10 cellular contexts compared by ENCODE assay signal in the genomic region with DNA sequence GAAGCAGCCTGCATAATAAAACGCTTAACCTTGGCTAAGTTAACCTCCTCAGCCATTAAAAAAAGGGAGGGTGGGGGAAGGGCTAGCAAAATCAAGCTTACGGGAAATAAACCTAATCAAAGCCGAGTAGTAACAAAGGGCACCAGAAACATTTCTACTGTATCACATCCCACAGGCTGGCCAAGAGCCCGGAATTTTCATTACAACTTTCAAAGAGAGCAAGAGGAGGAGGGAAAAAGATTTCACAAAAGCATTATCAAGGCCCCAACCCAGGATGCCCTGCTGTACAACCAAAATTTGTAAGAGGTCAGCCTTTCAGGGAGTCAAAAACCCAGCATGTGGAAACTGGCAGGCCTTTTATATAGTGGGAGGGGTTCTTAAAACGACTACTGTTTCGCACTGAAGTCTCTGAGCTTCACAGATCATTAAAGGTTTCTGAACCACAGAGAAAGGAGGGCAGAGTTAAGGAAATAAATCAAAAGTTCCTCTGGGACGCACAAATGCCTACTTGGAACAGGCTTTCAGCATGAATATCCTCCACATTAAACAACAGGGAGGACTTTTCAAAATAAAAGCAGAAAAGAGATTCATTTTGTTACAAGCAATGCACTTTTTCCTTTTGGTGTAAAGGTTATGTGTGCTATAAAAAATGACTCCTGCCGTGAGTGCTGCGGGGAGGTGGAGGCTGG.
DNase-seq lines count a peak whose midpoint lies in the region; ATAC-seq and TF ChIP-seq lines count a peak whose summit lies in the region.
"Had no signal": no experiment of that assay in that cellular context is flagged by ENCODE, and none has a peak within 500 bp of the region (broad histone marks: within the 10 kb centered on the region; RNA-seq: fewer than 3 reads in every experiment).

No MANE protein-coding gene starts in this region.

- TF ChIP-seq CTCF in activated CD8-positive, alpha-beta T cell treated with anti-CD3 and anti-CD28 coated beads for 36 hours (IDR thresholded peaks at IDR 0.05): no peak
- no peak for TF ChIP-seq CTCF in transverse colon (IDR thresholded peaks at IDR 0.05)
- no peak for TF ChIP-seq CTCF in GM13977 (IDR thresholded peaks at IDR 0.05; ENCODE audit: extremely low read depth, insufficient read depth, missing control alignments)

- no peak overlapping the region for H3K4me3 Mint-ChIP-seq in activated CD8-positive, alpha-beta T cell treated with anti-CD3 and anti-CD28 coated beads for 36 hours
- no peak overlapping the region for H3K4me3 Mint-ChIP-seq in activated CD8-positive, alpha-beta T cell treated with anti-CD3 and anti-CD28 coated beads, Interleukin-2, amount 10 ng/mL, durations not matched to agents 7 days and 5 days
- H3K4me3 Mint-ChIP-seq in central memory CD8-positive, alpha-beta T cell: no peak overlapping the region
- no peak overlapping the region for H3K4me3 Mint-ChIP-seq in memory B cell

- peak overlapping the region; percentile 0 for H3K27ac Mint-ChIP-seq in activated CD8-positive, alpha-beta T cell treated with anti-CD3 and anti-CD28 coated beads for 36 hours
- no peak overlapping the region for H3K27ac Mint-ChIP-seq in activated CD8-positive, alpha-beta T cell treated with anti-CD3 and anti-CD28 coated beads, Interleukin-2, amount 10 ng/mL, durations not matched to agents 7 days and 5 days
- peak overlapping the region; percentile 9 for H3K27ac Mint-ChIP-seq in central memory CD8-positive, alpha-beta T cell (ENCODE audit: low read depth)
- H3K27ac Mint-ChIP-seq in memory B cell: peak overlapping the region; percentile 75

- peaks cover 74 to 92% (median 79%) of the 10 kb centered on the region in 4 donors for H3K4me1 ChIP-seq in transverse colon

- peaks cover 55% of the 10 kb centered on the region for H3K4me1 Mint-ChIP-seq in activated CD8-positive, alpha-beta T cell treated with anti-CD3 and anti-CD28 coated beads for 36 hours (ENCODE audit: low read depth)
- peaks cover 34% of the 10 kb centered on the region for H3K4me1 Mint-ChIP-seq in activated CD8-positive, alpha-beta T cell treated with anti-CD3 and anti-CD28 coated beads, Interleukin-2, amount 10 ng/mL, durations not matched to agents 7 days and 5 days (ENCODE audit: low read depth)
- peaks cover 49% of the 10 kb centered on the region for H3K4me1 Mint-ChIP-seq in central memory CD8-positive, alpha-beta T cell
- peaks cover 26% of the 10 kb centered on the region for H3K4me1 Mint-ChIP-seq in memory B cell

- in situ Hi-C loops in transverse colon (cut with MboI; ENCODE audit: low pct_ligation_motif_present in 1 of 4, low pct_unique_long_range_greater_than_20kb in 1 of 4, low sequenced_read_pairs in 3 of 4): no loop called here
- in situ Hi-C loops in GM13977 (cut with MboI; ENCODE audit: low pct_unique_long_range_greater_than_20kb, low sequenced_read_pairs, unreplicated experiment): no loop called here

- 29 to 32% methylated on average over 8 to 9 of the region's 9 CpGs for WGBS in transverse colon (ENCODE audit: low coverage in 1 of 2), 2 donors

- no peak for DNase-seq in activated CD8-positive, alpha-beta T cell treated with anti-CD3 and anti-CD28 coated beads for 36 hours
- no peak for DNase-seq in activated CD8-positive, alpha-beta T cell treated with anti-CD3 and anti-CD28 coated beads, Interleukin-2, amount 10 ng/mL, durations not matched to agents 7 days and 5 days
- no peak for DNase-seq in central memory CD8-positive, alpha-beta T cell (ENCODE audit: low spot score in 2 of 2)
- DNase-seq in memory B cell (ENCODE audit: low spot score in 2 of 2): no peak
- DNase-seq in transverse colon: peak; percentile 82
- DNase-seq in GM13977 (ENCODE audit: low spot score): no peak
- DNase-seq in hepatic stellate cell (ENCODE audit: low spot score): no peak
- DNase-seq: effector CD8-positive, alpha-beta T cell had no signal

- POLR2A ChIA-PET in activated CD8-positive, alpha-beta T cell treated with anti-CD3 and anti-CD28 coated beads for 36 hours (lab: Charles Lee): interaction anchor here (1.4 to 3.1 kb wide), 3 partner anchors 11 to 23 kb away, joined by 4 to 14 read pairs (median 10); no protein-coding TSS in a partner anchor
- POLR2A ChIA-PET in activated CD8-positive, alpha-beta T cell treated with anti-CD3 and anti-CD28 coated beads, Interleukin-2, amount 10 ng/mL, durations not matched to agents 7 days and 5 days (lab: Charles Lee): no interaction called here

- peak overlapping the region in 1 of 4 donors; percentile 13 for H3K4me3 ChIP-seq in transverse colon

- CTCF ChIA-PET in activated CD8-positive, alpha-beta T cell treated with anti-CD3 and anti-CD28 coated beads for 36 hours (lab: Charles Lee): interaction anchor here (0.9 to 4.8 kb wide), 12 partner anchors 10 to 441 kb away, joined by 3 to 47 read pairs (median 4); no protein-coding TSS in a partner anchor
- CTCF ChIA-PET in activated CD8-positive, alpha-beta T cell treated with anti-CD3 and anti-CD28 coated beads, Interleukin-2, amount 10 ng/mL, durations not matched to agents 7 days and 5 days (lab: Charles Lee): interaction anchor here (0.6 to 3.3 kb wide), 10 partner anchors 10 to 596 kb away, joined by 3 to 16 read pairs (median 6); no protein-coding TSS in a partner anchor

- no peaks in the 10 kb centered on the region for H3K9me3 ChIP-seq in transverse colon

- H3K9me3 Mint-ChIP-seq in activated CD8-positive, alpha-beta T cell treated with anti-CD3 and anti-CD28 coated beads for 36 hours: no peaks in the 10 kb centered on the region
- no peaks in the 10 kb centered on the region for H3K9me3 Mint-ChIP-seq in activated CD8-positive, alpha-beta T cell treated with anti-CD3 and anti-CD28 coated beads, Interleukin-2, amount 10 ng/mL, durations not matched to agents 7 days and 5 days (ENCODE audit: insufficient read depth)
- H3K9me3 Mint-ChIP-seq in central memory CD8-positive, alpha-beta T cell: no peaks in the 10 kb centered on the region
- H3K9me3 Mint-ChIP-seq in memory B cell: no peaks in the 10 kb centered on the region

- H3K36me3 Mint-ChIP-seq in activated CD8-positive, alpha-beta T cell treated with anti-CD3 and anti-CD28 coated beads for 36 hours (ENCODE audit: low read depth): peaks cover 35% of the 10 kb centered on the region
- H3K36me3 Mint-ChIP-seq in activated CD8-positive, alpha-beta T cell treated with anti-CD3 and anti-CD28 coated beads, Interleukin-2, amount 10 ng/mL, durations not matched to agents 7 days and 5 days (ENCODE audit: low read depth): peaks cover 27% of the 10 kb centered on the region
- H3K36me3 Mint-ChIP-seq in central memory CD8-positive, alpha-beta T cell (ENCODE audit: insufficient read depth): peaks cover 18% of the 10 kb centered on the region
- H3K36me3 Mint-ChIP-seq in memory B cell: peaks cover 16% of the 10 kb centered on the region

- H3K36me3 ChIP-seq in transverse colon: peaks cover 0 to 10% (median 0%) of the 10 kb centered on the region in 4 donors

- TF ChIP-seq EP300 in transverse colon (IDR thresholded peaks at IDR 0.05; ENCODE audit: low read depth): peak; percentile 49

- TF ChIP-seq POLR2A in transverse colon (IDR thresholded peaks at IDR 0.05): no peak

- intact Hi-C loops in activated CD8-positive, alpha-beta T cell treated with anti-CD3 and anti-CD28 coated beads for 36 hours (cut with micrococcal nuclease): no loop called here
- intact Hi-C loops in transverse colon (cut with DNase I; ENCODE audit: low total_unique reads): no loop called here

- no peak for ATAC-seq in activated CD8-positive, alpha-beta T cell treated with anti-CD3 and anti-CD28 coated beads for 36 hours
- no peak for ATAC-seq in activated CD8-positive, alpha-beta T cell treated with anti-CD3 and anti-CD28 coated beads, Interleukin-2, amount 10 ng/mL, durations not matched to agents 7 days and 5 days
- ATAC-seq in central memory CD8-positive, alpha-beta T cell (replicated peaks; ENCODE audit: extremely low read depth, poor library complexity, severe bottlenecking): no peak
- no peak for ATAC-seq in memory B cell (ENCODE audit: low read depth)
- ATAC-seq in HG02938 (IDR thresholded peaks at IDR 0.05; ENCODE audit: unreplicated experiment): no peak

- H3K27me3 ChIP-seq in transverse colon: no peaks in the 10 kb centered on the region

- H3K27me3 Mint-ChIP-seq in activated CD8-positive, alpha-beta T cell treated with anti-CD3 and anti-CD28 coated beads for 36 hours: no peaks in the 10 kb centered on the region
- no peaks in the 10 kb centered on the region for H3K27me3 Mint-ChIP-seq in activated CD8-positive, alpha-beta T cell treated with anti-CD3 and anti-CD28 coated beads, Interleukin-2, amount 10 ng/mL, durations not matched to agents 7 days and 5 days (ENCODE audit: low read depth)
- no peaks in the 10 kb centered on the region for H3K27me3 Mint-ChIP-seq in central memory CD8-positive, alpha-beta T cell
- H3K27me3 Mint-ChIP-seq in memory B cell: no peaks in the 10 kb centered on the region

- H3K27ac ChIP-seq in transverse colon: peak overlapping the region; percentile 91 to 99 (median 98)
- H3K27ac ChIP-seq: KMS-11 had no signal
